Comparison of ENCODE assay signal across 1 cellular context in the genomic region with DNA sequence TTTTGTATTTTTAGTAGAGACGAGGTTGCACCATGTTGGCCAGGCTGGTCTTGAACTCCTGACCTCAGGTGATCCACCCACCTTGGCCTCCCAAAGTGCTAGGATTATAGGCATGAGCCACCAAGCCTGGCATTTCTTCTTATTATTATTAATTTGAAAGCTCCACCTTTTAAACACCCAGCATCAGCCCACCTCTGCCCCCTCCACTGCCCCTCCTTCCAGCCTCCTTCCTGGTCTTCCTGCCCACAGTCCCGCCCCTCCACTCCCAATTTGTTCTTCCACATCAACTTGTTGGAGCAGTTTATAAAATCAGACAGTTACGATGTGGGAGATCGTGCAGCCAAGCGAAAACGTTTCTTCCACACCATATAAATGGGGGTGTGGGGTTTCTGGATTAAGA.
TF ChIP-seq lines count a peak whose summit lies in the region.

No MANE protein-coding gene starts in this region.

TF ChIP-seq in IMR-90, 13 proteins besides CTCF, POLR2A, EP300 and RAD21:
- no peak for TF ChIP-seq RCOR1 (IDR thresholded peaks at IDR 0.05; ENCODE audit: insufficient replicate concordance, low read length)
- TF ChIP-seq MAFK (IDR thresholded peaks at IDR 0.05; ENCODE audit: low read depth, low read length): no peak
- no peak for TF ChIP-seq MXI1 (IDR thresholded peaks at IDR 0.05; ENCODE audit: borderline replicate concordance, low read depth, low read length)
- TF ChIP-seq RFX5 (IDR thresholded peaks at IDR 0.05; ENCODE audit: low read depth, low read length): no peak
- TF ChIP-seq FOS (IDR thresholded peaks at IDR 0.05; ENCODE audit: low read depth, low read length): no peak
- TF ChIP-seq, protein P1, sequence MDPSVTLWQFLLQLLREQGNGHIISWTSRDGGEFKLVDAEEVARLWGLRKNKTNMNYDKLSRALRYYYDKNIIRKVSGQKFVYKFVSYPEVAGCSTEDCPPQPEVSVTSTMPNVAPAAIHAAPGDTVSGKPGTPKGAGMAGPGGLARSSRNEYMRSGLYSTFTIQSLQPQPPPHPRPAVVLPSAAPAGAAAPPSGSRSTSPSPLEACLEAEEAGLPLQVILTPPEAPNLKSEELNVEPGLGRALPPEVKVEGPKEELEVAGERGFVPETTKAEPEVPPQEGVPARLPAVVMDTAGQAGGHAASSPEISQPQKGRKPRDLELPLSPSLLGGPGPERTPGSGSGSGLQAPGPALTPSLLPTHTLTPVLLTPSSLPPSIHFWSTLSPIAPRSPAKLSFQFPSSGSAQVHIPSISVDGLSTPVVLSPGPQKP (IDR thresholded peaks at IDR 0.05; ENCODE audit: borderline replicate concordance, low read depth, low read length): no peak
- TF ChIP-seq CEBPB (IDR thresholded peaks at IDR 0.05; ENCODE audit: low read depth, low read length): no peak
